In the genomic region with DNA sequence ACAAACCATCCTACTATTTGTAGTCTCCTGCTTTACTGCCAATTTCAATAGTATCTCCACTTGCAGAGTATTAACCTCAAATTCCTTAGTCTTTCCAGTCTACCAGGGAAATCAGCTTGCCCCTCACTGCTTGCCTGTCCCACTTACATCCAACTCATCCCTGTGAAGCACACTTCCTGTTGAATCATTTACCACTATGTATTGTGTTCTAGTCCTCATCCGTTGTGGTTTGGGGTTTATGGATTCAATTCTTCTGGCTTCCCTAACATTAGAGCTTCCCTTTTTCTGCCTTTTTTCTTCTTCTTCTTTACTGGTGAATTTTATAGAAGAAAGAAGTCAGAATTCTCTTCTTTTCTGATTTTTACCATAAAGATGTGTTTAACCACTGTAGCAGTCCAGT, we compare ENCODE assay signal across 13 cellular contexts. TPM values are rescaled to one million over a fixed set of nuclear protein-coding genes. Genes with fewer than 3 reads are reported as not detected.
DNase-seq lines count a peak whose midpoint lies in the region; ATAC-seq, FAIRE-seq and TF ChIP-seq lines count a peak whose summit lies in the region.
"Had no signal": no experiment of that assay in that cellular context is flagged by ENCODE, and none has a peak within 500 bp of the region (broad histone marks: within the 10 kb centered on the region; RNA-seq: fewer than 3 reads in every experiment).

No MANE protein-coding gene starts in this region.

- H3K36me3 ChIP-seq in right atrium auricular region (no peaks in the 10 kb centered on the region), right lobe of liver (no peaks in the 10 kb centered on the region)
- H3K36me3 ChIP-seq: thoracic aorta had no signal

- no peaks in the 10 kb centered on the region for H3K9me3 ChIP-seq in right atrium auricular region
- no peaks in the 10 kb centered on the region for H3K9me3 ChIP-seq in right lobe of liver
- H3K9me3 ChIP-seq: thoracic aorta had no signal

- ATAC-seq in Right ventricle myocardium superior (ENCODE audit: poor library complexity): peak; percentile 37
- no peak for ATAC-seq in right lobe of liver
- ATAC-seq in GM18907 (IDR thresholded peaks at IDR 0.05; ENCODE audit: unreplicated experiment): no peak
- ATAC-seq: effector memory CD8-positive, alpha-beta T cell had no signal

- 48% methylated on average over 1 of the region's 1 CpG for WGBS in right lobe of liver (ENCODE audit: insufficient coverage, low coverage, low lambda C conversion rate, missing lambda C conversion rate)

- peaks cover 0 to 10% of the 10 kb centered on the region in 2 donors for H3K4me1 ChIP-seq in right atrium auricular region
- no peaks in the 10 kb centered on the region for H3K4me1 ChIP-seq in right lobe of liver

- H3K27ac ChIP-seq in right atrium auricular region: peak overlapping the region in 1 of 2 donors; percentile 21
- no peak overlapping the region for H3K27ac ChIP-seq in right lobe of liver
- H3K27ac ChIP-seq: thoracic aorta had no signal

- intact Hi-C loops in Right ventricle myocardium superior (cut with DNase I) (loop anchor here (10.0 kb wide), 1 partner anchor 58 kb away; no protein-coding TSS in a partner anchor), right lobe of liver (cut with DNase I) (no loop called here)

- FAIRE-seq in GM19239 (lab: Jason Lieb, UNC): no peak

- TF ChIP-seq CTCF in right atrium auricular region (IDR thresholded peaks at IDR 0.05) (no peak), foreskin fibroblast (IDR thresholded peaks at IDR 0.05; ENCODE audit: low read depth, low read length) (no peak), right lobe of liver (IDR thresholded peaks at IDR 0.05) (no peak)

- no peak overlapping the region for H3K4me3 ChIP-seq in right atrium auricular region
- no peak overlapping the region for H3K4me3 ChIP-seq in foreskin fibroblast (ENCODE audit: low read depth in 1 of 2, low read length in 2 of 2)
- no peak overlapping the region for H3K4me3 ChIP-seq in right lobe of liver
- H3K4me3 ChIP-seq: thoracic aorta had no signal

- DNase-seq in Right ventricle myocardium superior: no peak
- no peak for DNase-seq in right atrium auricular region (ENCODE audit: low spot score)
- DNase-seq in SKM-1 (lab: John Stamatoyannopoulos, UW; ENCODE audit: unreplicated experiment): peak; percentile 71
- peak; percentile 68 to 75 for DNase-seq in foreskin fibroblast
- no peak for DNase-seq in right lobe of liver
- DNase-seq in GM19239 (ENCODE audit: insufficient read length, low spot score): no peak
- no peak for DNase-seq in stimulated activated naive CD4-positive, alpha-beta T cell (lab: John Stamatoyannopoulos, UW)
- DNase-seq: activated CD4-positive, alpha-beta T cell treated with anti-CD3 and anti-CD28 coated beads for 4 hours; activated naive CD8-positive, alpha-beta T cell treated with anti-CD3 and anti-CD28 coated beads, Interleukin-2, amount 10 ng/mL, durations not matched to agents 7 days and 5 days; effector memory CD8-positive, alpha-beta T cell; NCI-H2029 treated with DMSO at 0.1 percent for 48 hours had no signal

- no peak for TF ChIP-seq POLR2A in right lobe of liver (IDR thresholded peaks at IDR 0.05)

- H3K27me3 ChIP-seq in right atrium auricular region (no peaks in the 10 kb centered on the region), right lobe of liver (no peaks in the 10 kb centered on the region)

RNA-seq across cellular contexts. Expression of gene TXLNB, which starts 5.1 kb away (rescaled TPM):
- total RNA-seq in Right ventricle myocardium superior (125 TPM), right atrium auricular region (100 to 1,000 TPM in 1 of 2 donors, 10 to 100 TPM in 1; 74.7 to 132 TPM), right lobe of liver (under 1 TPM; 0.04 to 0.50 (median 0.14) TPM)

Comparison
In these comparisons a context has a peak if more than half of its experiments do, and no peak if none do; other contexts are left out.
1. DNase-seq: peak in SKM-1 (single experiment) and foreskin fibroblast (2 of 2); none in Right ventricle myocardium superior (single experiment), right atrium auricular region (single experiment), right lobe of liver (0 of 3), GM19239 (single experiment) and stimulated activated naive CD4-positive, alpha-beta T cell (0 of 6).
2. RNA of gene TXLNB, which starts 5.1 kb away (total RNA-seq): 74.7 to 132 TPM in right atrium auricular region and 125 TPM in Right ventricle myocardium superior (single experiment); 0.04 to 0.50 TPM in right lobe of liver; every median in the first group is over 10 times any median in the second.